In genomic region chr2:4499316-4499715, GRCh38 we compare ENCODE assay signal across 11 cellular contexts.
"Had no signal": no experiment of that assay in that cellular context is flagged by ENCODE, and none has a peak within 500 bp of the region (broad histone marks: within the 10 kb centered on the region; RNA-seq: fewer than 3 reads in every experiment).

No MANE protein-coding gene starts in this region.

- DNase-seq: activated CD4-positive, alpha-beta T cell treated with anti-CD3 and anti-CD28 coated beads, Interleukin-2, amount 50 U/mL, for 1 hour; activated T-cell treated with anti-CD3 and anti-CD28 coated beads for 4 hours; body of pancreas; naive thymus-derived CD8-positive, alpha-beta T cell; stimulated activated CD4-positive, alpha-beta T cell treated with anti-CD3 and anti-CD28 coated beads, Interleukin-2, amount 100 ng/mL, for 48 hours; stimulated activated naive CD4-positive, alpha-beta T cell treated with Interleukin-2 at 50 U/mL for 16 hours; T-helper 2 cell had no signal

- H3K27ac ChIP-seq: body of pancreas, suprapubic skin, upper lobe of left lung had no signal

- H3K9me3 ChIP-seq: body of pancreas, suprapubic skin, upper lobe of left lung had no signal

- FAIRE-seq: TTC549 had no signal

- H3K4me1 ChIP-seq: body of pancreas, suprapubic skin, upper lobe of left lung had no signal

- ATAC-seq: activated T-helper 17 cell treated with anti-CD3 and anti-CD28 coated beads, Interleukin-2, amount 50 U/mL, for 72 hours; body of pancreas; naive thymus-derived CD8-positive, alpha-beta T cell had no signal

- H3K4me3 ChIP-seq: body of pancreas, suprapubic skin, upper lobe of left lung had no signal

- H3K36me3 ChIP-seq: suprapubic skin, upper lobe of left lung had no signal

- H3K27me3 ChIP-seq: body of pancreas, suprapubic skin, upper lobe of left lung had no signal
